ENCODE assay signal across 1 cellular context in genomic region chr16:57870753-57871454, GRCh38.
TF ChIP-seq lines count a peak whose summit lies in the region.

No MANE protein-coding gene starts in this region.

TF ChIP-seq in A549, 52 proteins besides CTCF, POLR2A, EP300 and RAD21:
- 0 out of 2 replicates have a peak, but pooled peaks have one; percentile 45 for TF ChIP-seq MAX (IDR thresholded peaks at IDR 0.05)
- no peak for TF ChIP-seq POLR2AphosphoS2 (conservative IDR thresholded peaks at IDR 0.05; ENCODE audit: low read length)
- TF ChIP-seq E2F6 (IDR thresholded peaks at IDR 0.05; ENCODE audit: borderline replicate concordance, low read depth): 0 out of 2 replicates have a peak, but pooled peaks have one; percentile 28
